In genomic region chr2:7432426-7432825, GRCh38 we compare ENCODE assay signal across 24 cellular contexts.
DNase-seq lines count a peak whose midpoint lies in the region; ATAC-seq lines count a peak whose summit lies in the region.
"Had no signal": no experiment of that assay in that cellular context is flagged by ENCODE, and none has a peak within 500 bp of the region (broad histone marks: within the 10 kb centered on the region; RNA-seq: fewer than 3 reads in every experiment).

No MANE protein-coding gene starts in this region.

- peak overlapping the region; percentile 40 for H3K4me3 Mint-ChIP-seq in activated naive CD4-positive, alpha-beta T cell treated with anti-CD3 and anti-CD28 coated beads, Interleukin-2, amount 50 U/mL, for 24 hours
- H3K4me3 Mint-ChIP-seq in activated naive CD4-positive, alpha-beta T cell treated with anti-CD3 and anti-CD28 coated beads, Interleukin-2, amount 10 ng/mL, durations not matched to agents 7 days and 5 days = no peak overlapping the region
- peak overlapping the region in 2 of 3 donors; percentile 39 to 90 for H3K4me3 Mint-ChIP-seq in T-cell
- peak overlapping the region; percentile 39 to 58 for H3K4me3 Mint-ChIP-seq in effector memory CD8-positive, alpha-beta T cell
- H3K4me3 Mint-ChIP-seq: GM23338; memory B cell; stimulated activated memory B cell treated with anti-CD40 and anti-IgM and Interleukin-4, amounts not matched to agents 10 μg/mL and 1 μg/mL and 100 μg/mL, for 72 hours; WTC11 had no signal

- CTCF ChIA-PET in activated naive CD4-positive, alpha-beta T cell treated with anti-CD3 and anti-CD28 coated beads, Interleukin-2, amount 10 ng/mL, durations not matched to agents 7 days and 5 days (lab: Charles Lee) = no interaction called here
- CTCF ChIA-PET in T-cell (lab: Charles Lee) = no interaction called here

- no peaks in the 10 kb centered on the region for H3K9me3 Mint-ChIP-seq in activated naive CD4-positive, alpha-beta T cell treated with anti-CD3 and anti-CD28 coated beads, Interleukin-2, amount 50 U/mL, for 24 hours
- H3K9me3 Mint-ChIP-seq in activated naive CD4-positive, alpha-beta T cell treated with anti-CD3 and anti-CD28 coated beads, Interleukin-2, amount 10 ng/mL, durations not matched to agents 7 days and 5 days = peaks cover 21% of the 10 kb centered on the region
- H3K9me3 Mint-ChIP-seq in T-cell = peaks cover 0 to 12% (median 0%) of the 10 kb centered on the region in 3 donors
- no peaks in the 10 kb centered on the region for H3K9me3 Mint-ChIP-seq in effector memory CD8-positive, alpha-beta T cell
- H3K9me3 Mint-ChIP-seq: memory B cell had no signal

- intact Hi-C loops in left cardiac atrium (cut with DNase I) = no loop called here

- ATAC-seq in T-cell (replicated peaks in 1 of 4) (no peak), left cardiac atrium (no peak), GM21717 (IDR thresholded peaks at IDR 0.05; ENCODE audit: unreplicated experiment) (no peak), HG02763 (IDR thresholded peaks at IDR 0.05; ENCODE audit: unreplicated experiment) (no peak)
- ATAC-seq in effector memory CD8-positive, alpha-beta T cell (replicated peaks) = no peak
- ATAC-seq: esophagus mucosa; gastrocnemius medialis; GM23338; stimulated activated memory B cell treated with anti-CD40 and anti-IgM and Interleukin-4, amounts not matched to agents 10 μg/mL and 1 μg/mL and 100 μg/mL, for 72 hours; T-helper 17 cell; WTC11 had no signal

- H3K27me3 Mint-ChIP-seq in activated naive CD4-positive, alpha-beta T cell treated with anti-CD3 and anti-CD28 coated beads, Interleukin-2, amount 50 U/mL, for 24 hours = no peaks in the 10 kb centered on the region
- H3K27me3 Mint-ChIP-seq in activated naive CD4-positive, alpha-beta T cell treated with anti-CD3 and anti-CD28 coated beads, Interleukin-2, amount 10 ng/mL, durations not matched to agents 7 days and 5 days = peaks cover 12% of the 10 kb centered on the region
- H3K27me3 Mint-ChIP-seq in T-cell = no peaks in the 10 kb centered on the region
- H3K27me3 Mint-ChIP-seq in effector memory CD8-positive, alpha-beta T cell = no peaks in the 10 kb centered on the region

- POLR2A ChIA-PET in T-cell (lab: Charles Lee) = no interaction called here

- H3K27ac Mint-ChIP-seq in activated naive CD4-positive, alpha-beta T cell treated with anti-CD3 and anti-CD28 coated beads, Interleukin-2, amount 50 U/mL, for 24 hours = no peak overlapping the region
- no peak overlapping the region for H3K27ac Mint-ChIP-seq in activated naive CD4-positive, alpha-beta T cell treated with anti-CD3 and anti-CD28 coated beads, Interleukin-2, amount 10 ng/mL, durations not matched to agents 7 days and 5 days
- H3K27ac Mint-ChIP-seq in T-cell = peak overlapping the region; percentile 30 to 70
- H3K27ac Mint-ChIP-seq in effector memory CD8-positive, alpha-beta T cell = peak overlapping the region in 1 of 2 donors; percentile 94
- H3K27ac Mint-ChIP-seq: GM23338; memory B cell; stimulated activated memory B cell treated with anti-CD40 and anti-IgM and Interleukin-4, amounts not matched to agents 10 μg/mL and 1 μg/mL and 100 μg/mL, for 72 hours; T-helper 17 cell had no signal

- H3K36me3 Mint-ChIP-seq in activated naive CD4-positive, alpha-beta T cell treated with anti-CD3 and anti-CD28 coated beads, Interleukin-2, amount 50 U/mL, for 24 hours = peaks cover 1% of the 10 kb centered on the region
- H3K36me3 Mint-ChIP-seq in activated naive CD4-positive, alpha-beta T cell treated with anti-CD3 and anti-CD28 coated beads, Interleukin-2, amount 10 ng/mL, durations not matched to agents 7 days and 5 days = peaks cover 4% of the 10 kb centered on the region
- H3K36me3 Mint-ChIP-seq in T-cell = no peaks in the 10 kb centered on the region
- no peaks in the 10 kb centered on the region for H3K36me3 Mint-ChIP-seq in effector memory CD8-positive, alpha-beta T cell (ENCODE audit: insufficient read depth)
- H3K36me3 Mint-ChIP-seq: memory B cell; stimulated activated memory B cell treated with anti-CD40 and anti-IgM and Interleukin-4, amounts not matched to agents 10 μg/mL and 1 μg/mL and 100 μg/mL, for 72 hours had no signal

- DNase-seq in activated naive CD4-positive, alpha-beta T cell treated with anti-CD3 and anti-CD28 coated beads, Interleukin-2, amount 10 ng/mL, durations not matched to agents 7 days and 5 days = no peak
- DNase-seq in T-cell (no peak), left cardiac atrium (no peak), OCI-M1 (lab: John Stamatoyannopoulos, UW) (no peak)
- no peak for DNase-seq in effector memory CD8-positive, alpha-beta T cell
- DNase-seq: activated gamma-delta T cell treated with Interleukin-2 at 50 U/mL for 16 hours; cerebellar nuclear complex; effector CD8-positive, alpha-beta T cell; gastrocnemius medialis; IMR-90; NCI-H1694 treated with DMSO at 0.1 percent for 48 hours; NCI-H748 treated with DMSO at 0.1 percent for 48 hours; PC-9; SIG-M5; T-helper 17 cell; thyroid gland had no signal

- H3K4me1 Mint-ChIP-seq in activated naive CD4-positive, alpha-beta T cell treated with anti-CD3 and anti-CD28 coated beads, Interleukin-2, amount 50 U/mL, for 24 hours = peaks cover 51% of the 10 kb centered on the region
- peaks cover 59% of the 10 kb centered on the region for H3K4me1 Mint-ChIP-seq in activated naive CD4-positive, alpha-beta T cell treated with anti-CD3 and anti-CD28 coated beads, Interleukin-2, amount 10 ng/mL, durations not matched to agents 7 days and 5 days
- H3K4me1 Mint-ChIP-seq in T-cell = peaks cover 53 to 61% (median 55%) of the 10 kb centered on the region in 3 donors
- peaks cover 46 to 60% of the 10 kb centered on the region in 2 donors for H3K4me1 Mint-ChIP-seq in effector memory CD8-positive, alpha-beta T cell (ENCODE audit: low read depth in 2 of 2)

Comparison
In these comparisons a context has a peak if more than half of its experiments do, and no peak if none do; other contexts are left out.
1. H3K27ac Mint-ChIP-seq: peak in T-cell (2 of 2); none in activated naive CD4-positive, alpha-beta T cell treated with anti-CD3 and anti-CD28 coated beads, Interleukin-2, amount 50 U/mL, for 24 hours (single experiment) and activated naive CD4-positive, alpha-beta T cell treated with anti-CD3 and anti-CD28 coated beads, Interleukin-2, amount 10 ng/mL, durations not matched to agents 7 days and 5 days (single experiment).